ENCODE assay signal across 8 cellular contexts in the genomic region with DNA sequence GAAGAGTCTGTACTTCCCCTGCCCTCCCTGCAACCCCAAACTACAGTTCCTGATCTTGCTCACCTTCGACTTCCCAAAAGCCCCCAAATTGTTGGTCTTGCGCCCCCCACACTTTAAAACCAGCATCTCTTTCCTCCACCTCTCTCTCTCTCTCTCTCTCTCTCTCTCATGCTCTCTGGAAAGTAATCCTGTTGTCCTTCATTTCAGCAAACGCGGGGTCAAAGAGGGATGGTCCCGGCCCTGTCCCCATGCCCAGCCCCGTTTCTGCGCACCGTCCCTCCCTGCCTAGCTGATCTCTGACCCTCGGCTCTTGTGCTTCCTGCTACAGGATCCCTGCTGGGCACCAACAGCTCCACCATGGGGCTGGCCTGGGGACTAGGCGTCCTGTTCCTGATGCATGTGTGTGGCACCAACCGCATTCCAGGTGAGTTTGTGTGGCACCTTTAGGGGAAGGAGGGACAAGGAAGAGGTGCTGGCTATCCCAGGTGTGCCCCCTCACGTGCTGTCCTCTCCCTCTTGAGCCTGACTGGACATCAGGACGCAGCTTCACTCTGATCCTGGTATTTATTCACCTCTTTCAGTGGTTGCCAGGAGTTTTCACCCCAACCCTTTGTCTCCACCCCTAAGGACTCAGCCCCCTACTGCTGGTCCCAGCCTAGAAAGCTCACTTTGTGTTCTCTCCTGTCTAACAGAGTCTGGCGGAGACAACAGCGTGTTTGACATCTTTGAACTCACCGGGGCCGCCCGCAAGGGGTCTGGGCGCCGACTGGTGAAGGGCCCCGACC. TPM values are rescaled to one million over a fixed set of nuclear protein-coding genes. Genes with fewer than 3 reads are reported as not detected.
DNase-seq lines count a peak whose midpoint lies in the region; ATAC-seq and TF ChIP-seq lines count a peak whose summit lies in the region.

No MANE protein-coding gene starts in this region.

- H2AFZ ChIP-seq in GM23338, result no peak overlapping the region
- peak overlapping the region; percentile 91; the same call in 1 of the 2 replicates for H2AFZ ChIP-seq in PC-3 (ENCODE audit: low read length)

- peak overlapping the region; percentile 84 for H3K4me2 ChIP-seq in GM23338
- peak overlapping the region; percentile 100 for H3K4me2 ChIP-seq in PC-3 (ENCODE audit: low read length)

- H3K9me3 Mint-ChIP-seq in GM23338 (no peaks in the 10 kb centered on the region), mesothelial cell of epicardium (no peaks in the 10 kb centered on the region)

- peaks cover 20% of the 10 kb centered on the region for H3K79me2 ChIP-seq in GM23338 (replicated peaks; ENCODE audit: insufficient read depth)
- peaks cover 57% of the 10 kb centered on the region for H3K79me2 ChIP-seq in PC-3 (ENCODE audit: low read length)

- ATAC-seq in GM23338 (peak; percentile 10), PC-3 (peak; percentile 50), GM18519 (IDR thresholded peaks at IDR 0.05; ENCODE audit: low FRiP score, unreplicated experiment) (no peak), GM18870 (IDR thresholded peaks at IDR 0.05; ENCODE audit: unreplicated experiment) (no peak), GM18861 (IDR thresholded peaks at IDR 0.05; ENCODE audit: unreplicated experiment) (no peak)

- H3F3A ChIP-seq in GM23338 (replicated peaks; ENCODE audit: low read depth) (0 out of 2 replicates have a peak, but pooled peaks cover 3% of the 10 kb centered on the region), PC-3 (ENCODE audit: low read length, unreplicated experiment) (peaks cover 16% of the 10 kb centered on the region)

- H3K27me3 ChIP-seq in GM23338 (ENCODE audit: insufficient read depth) (peaks cover 10% of the 10 kb centered on the region; the same call in 1 of the 2 replicates), PC-3 (ENCODE audit: low read length) (no peaks in the 10 kb centered on the region)

- H3K4me3 Mint-ChIP-seq in GM23338 (peak overlapping the region; percentile 91), mesothelial cell of epicardium (peak overlapping the region; percentile 81)

- peak overlapping the region; percentile 60 for H3K27ac Mint-ChIP-seq in GM23338
- peak overlapping the region; percentile 88 for H3K27ac Mint-ChIP-seq in mesothelial cell of epicardium

- POLR2A ChIA-PET in PC-3 (lab: Charles Lee; ENCODE audit: unreplicated experiment), result interaction anchor here (0.6 to 1.3 kb wide), 3 partner anchors 368 to 456 kb away, joined by 4 to 6 read pairs (median 4); no protein-coding TSS in a partner anchor

- H3K9me3 ChIP-seq in PC-3 (ENCODE audit: low read length), result no peaks in the 10 kb centered on the region

- H3K4me1 Mint-ChIP-seq in GM23338 (peaks cover 36% of the 10 kb centered on the region), mesothelial cell of epicardium (peaks cover 45% of the 10 kb centered on the region)

- TF ChIP-seq CTCF in GM23338 (conservative IDR thresholded peaks at IDR 0.05; ENCODE audit: low read depth in 2 of 2) (peak; percentile 22 to 62; a peak in 3 of 4 replicates), PC-3 (conservative IDR thresholded peaks at IDR 0.05; ENCODE audit: low read depth, low read length) (peak; percentile 70), mesothelial cell of epicardium (IDR thresholded peaks at IDR 0.05; ENCODE audit: unreplicated experiment) (no peak)

- no peaks in the 10 kb centered on the region; the same call in none of the 2 replicates for H4K20me1 ChIP-seq in GM23338 (replicated peaks; ENCODE audit: insufficient read depth)
- H4K20me1 ChIP-seq in PC-3 (ENCODE audit: low read length), result peaks cover 43% of the 10 kb centered on the region

- CTCF ChIA-PET in PC-3 (lab: Charles Lee), result interaction anchor here (0.5 to 2.2 kb wide), 5 partner anchors 76 to 410 kb away, joined by 3 to 9 read pairs (median 7); no protein-coding TSS in a partner anchor

- DNase-seq in GM23338 (ENCODE audit: low spot score) (peak; percentile 73), PC-3 (peak; percentile 76), ecto neural progenitor cell (ENCODE audit: low spot score) (peak; percentile 65), mesothelial cell of epicardium (ENCODE audit: low spot score in 2 of 2, unreplicated experiment in 2 of 2) (no peak), NCI-H2029 (lab: John Stamatoyannopoulos, UW) (no peak)

- TSS peak; percentile 51 for BruUV-seq in PC-3 (replicated peaks; lab: Mats Ljungman, UMichigan)

- 0 out of 2 replicates have a peak, but pooled peaks cover 5% of the 10 kb centered on the region for H3K9me2 ChIP-seq in GM23338 (ENCODE audit: insufficient read depth)
- no peaks in the 10 kb centered on the region for H3K9me2 ChIP-seq in PC-3 (replicated peaks; ENCODE audit: low read length)

- H3K4me3 ChIP-seq in GM23338, result peak overlapping the region; percentile 78
- peak overlapping the region; percentile 87 for H3K4me3 ChIP-seq in PC-3 (ENCODE audit: low read length)

- peak overlapping the region; percentile 45; the same call in 1 of the 2 replicates for H3K27ac ChIP-seq in GM23338 (ENCODE audit: low read depth)
- H3K27ac ChIP-seq in PC-3 (ENCODE audit: low read length), result peak overlapping the region; percentile 93

- peak overlapping the region; percentile 87 for H3K9ac ChIP-seq in PC-3 (ENCODE audit: low read length)

- peaks cover 15% of the 10 kb centered on the region for H3K27me3 Mint-ChIP-seq in GM23338 (ENCODE audit: insufficient read depth, low read depth, poor library complexity)
- H3K27me3 Mint-ChIP-seq in mesothelial cell of epicardium (ENCODE audit: low read depth), result no peaks in the 10 kb centered on the region

- H3K36me3 ChIP-seq in GM23338 (ENCODE audit: insufficient read depth) (peaks cover 38% of the 10 kb centered on the region), PC-3 (ENCODE audit: low read depth, low read length) (peaks cover 47% of the 10 kb centered on the region)

- peaks cover 19% of the 10 kb centered on the region for H3K4me1 ChIP-seq in GM23338 (ENCODE audit: insufficient read depth)
- H3K4me1 ChIP-seq in PC-3 (ENCODE audit: insufficient read depth, low read length), result peaks cover 55% of the 10 kb centered on the region

- intact Hi-C loops in PC-3 (cut with micrococcal nuclease), result loop anchor here (1.0 to 5.0 kb wide), 6 partner anchors 46 to 873 kb away; no protein-coding TSS in a partner anchor

- H3K36me3 Mint-ChIP-seq in GM23338 (ENCODE audit: low read depth) (peaks cover 56% of the 10 kb centered on the region), mesothelial cell of epicardium (peaks cover 26% of the 10 kb centered on the region)

TF ChIP-seq in GM23338, 12 proteins besides CTCF, POLR2A, EP300 and RAD21:
- TF ChIP-seq STAT1 (IDR thresholded peaks at IDR 0.05; ENCODE audit: unreplicated experiment), result no peak
- TF ChIP-seq EZH2phosphoT487 (IDR thresholded peaks at IDR 0.05; ENCODE audit: unreplicated experiment), result no peak
- no peak for TF ChIP-seq JUNB (IDR thresholded peaks at IDR 0.05; ENCODE audit: unreplicated experiment)

RNA-seq across cellular contexts. Expression of a gene that starts 0.8 kb away (rescaled TPM):
- 81.3 and 81.9 TPM in 2 replicates for total RNA-seq in GM23338 (2014; rRNA removed; shearing (Covaris generic))
- 14.2 and 21.7 TPM in 2 replicates for polyA plus RNA-seq in GM23338 (2016; fragmentation: Nextera tagmentation; extraction: Ambion mirVana)
- total RNA-seq in PC-3 (2014; rRNA removed), result 305 and 374 TPM in 2 replicates
- 332 to 367 TPM (median 337 TPM) in 3 replicates for total RNA-seq in mesothelial cell of epicardium

Comparison
In these comparisons a context has a peak if more than half of its experiments do, and no peak if none do; other contexts are left out.
1. ATAC-seq: peak in GM23338 (single experiment) and PC-3 (single experiment); none in GM18519 (single experiment), GM18870 (single experiment) and GM18861 (single experiment).
2. DNase-seq: peak in GM23338 (single experiment), PC-3 (single experiment) and ecto neural progenitor cell (single experiment); none in mesothelial cell of epicardium (0 of 2) and NCI-H2029 (single experiment).